In genomic region chr1:231806623-231807470, GRCh38 we compare ENCODE assay signal across 8 cellular contexts.
DNase-seq lines count a peak whose midpoint lies in the region; ATAC-seq, FAIRE-seq and TF ChIP-seq lines count a peak whose summit lies in the region.

No MANE protein-coding gene starts in this region.

- intact Hi-C loops in head of caudate nucleus (cut with DNase I) (loop anchor here (1.0 kb wide), 1 partner anchor 50 kb away; no protein-coding TSS in a partner anchor), prostate gland (cut with DNase I) (no loop called here)

- peaks cover 19% of the 10 kb centered on the region for H3K36me3 Mint-ChIP-seq in activated T-cell treated with anti-CD3 and anti-CD28 coated beads, Interleukin-2, amount 50 U/mL, for 24 hours (ENCODE audit: low read depth)

- no peaks in the 10 kb centered on the region for H3K27me3 Mint-ChIP-seq in activated T-cell treated with anti-CD3 and anti-CD28 coated beads, Interleukin-2, amount 50 U/mL, for 24 hours

- no peak overlapping the region for H3K4me3 Mint-ChIP-seq in activated T-cell treated with anti-CD3 and anti-CD28 coated beads, Interleukin-2, amount 50 U/mL, for 24 hours

- H3K27me3 ChIP-seq in prostate gland (replicated peaks; ENCODE audit: insufficient read depth), result no peaks in the 10 kb centered on the region

- H3K27ac Mint-ChIP-seq in activated T-cell treated with anti-CD3 and anti-CD28 coated beads, Interleukin-2, amount 50 U/mL, for 24 hours, result no peak overlapping the region

- 67% methylated on average over 21 of the region's 21 CpGs for WGBS in prostate gland

- peak; percentile 58 for FAIRE-seq in GM18507 (lab: Jason Lieb, UNC)

- H3K4me1 Mint-ChIP-seq in activated T-cell treated with anti-CD3 and anti-CD28 coated beads, Interleukin-2, amount 50 U/mL, for 24 hours (ENCODE audit: low read depth), result no peaks in the 10 kb centered on the region

- no peak overlapping the region for H3K4me3 ChIP-seq in AG10803 (ENCODE audit: low read length)
- no peak overlapping the region for H3K4me3 ChIP-seq in prostate gland

- ATAC-seq in HG02981 (IDR thresholded peaks at IDR 0.05; ENCODE audit: unreplicated experiment) (peak; percentile 97), HG03135 (IDR thresholded peaks at IDR 0.05; ENCODE audit: unreplicated experiment) (no peak)

- no peaks in the 10 kb centered on the region for H3K9me3 ChIP-seq in prostate gland

- no peaks in the 10 kb centered on the region for H3K4me1 ChIP-seq in prostate gland (replicated peaks)

- TF ChIP-seq CTCF in AG10803 (conservative IDR thresholded peaks at IDR 0.05; ENCODE audit: low read length) (peak; percentile 31), prostate gland (IDR thresholded peaks at IDR 0.05) (peak in 3 of 4 experiments; percentile 24 to 48 (median 40))

- H3K27ac ChIP-seq in prostate gland, result no peak overlapping the region

- DNase-seq in AG10803 (ENCODE audit: low read depth), result no peak
- DNase-seq in GM18507 (ENCODE audit: extremely low spot score, insufficient read length, low read depth), result peak; percentile 11
- peak; percentile 91 for DNase-seq in NCI-H2171 (lab: John Stamatoyannopoulos, UW)
- DNase-seq in activated T-cell treated with anti-CD3 and anti-CD28 coated beads, Interleukin-2, amount 50 U/mL, for 24 hours, result peak; percentile 47
- peak in 41 of 42 donors; percentile 29 to 80 (median 60) for DNase-seq in head of caudate nucleus
- DNase-seq in prostate gland (ENCODE audit: low spot score), result no peak

- H3K36me3 ChIP-seq in prostate gland, result no peaks in the 10 kb centered on the region

- H3K9me3 Mint-ChIP-seq in activated T-cell treated with anti-CD3 and anti-CD28 coated beads, Interleukin-2, amount 50 U/mL, for 24 hours, result no peaks in the 10 kb centered on the region

- no peak for TF ChIP-seq POLR2A in prostate gland (IDR thresholded peaks at IDR 0.05)

Comparison
In these comparisons a context has a peak if more than half of its experiments do, and no peak if none do; other contexts are left out.
1. DNase-seq: peak in GM18507 (single experiment), NCI-H2171 (single experiment), activated T-cell treated with anti-CD3 and anti-CD28 coated beads, Interleukin-2, amount 50 U/mL, for 24 hours (single experiment) and head of caudate nucleus (41 of 42); none in AG10803 (single experiment) and prostate gland (single experiment).